1 cellular context compared by ENCODE assay signal in genomic region chr21:32727478-32727727, GRCh38.
TF ChIP-seq lines count a peak whose summit lies in the region.

No MANE protein-coding gene starts in this region.

TF ChIP-seq in GM23338, 12 proteins besides CTCF, POLR2A, EP300 and RAD21 (continued from another document):
- TF ChIP-seq ZNF462 (CRISPR knock-in tag; IDR thresholded peaks at IDR 0.05) (no peak), ETS1 (IDR thresholded peaks at IDR 0.05) (no peak), JUNB (IDR thresholded peaks at IDR 0.05; ENCODE audit: unreplicated experiment) (no peak), ZNF331 (CRISPR knock-in tag; IDR thresholded peaks at IDR 0.05; ENCODE audit: low read depth) (no peak)
